In the genomic region with DNA sequence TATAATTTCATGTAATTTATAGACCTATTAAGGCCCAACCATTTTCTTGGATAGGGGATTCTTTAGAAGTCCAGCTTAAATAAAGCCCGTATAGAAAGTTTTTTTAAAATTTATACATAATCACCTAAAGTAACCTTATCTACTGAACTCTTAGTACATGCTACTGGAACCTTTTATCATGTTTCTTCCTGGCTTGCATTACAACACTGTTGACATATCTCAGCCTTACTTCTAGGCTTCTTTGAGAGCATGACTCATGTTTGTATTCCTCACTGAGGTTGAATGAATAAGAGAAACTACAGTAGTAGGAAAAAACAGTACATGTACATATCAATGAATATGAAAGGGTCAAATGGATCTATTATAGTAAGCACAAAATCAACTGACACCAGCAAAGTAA, we compare ENCODE assay signal across 16 cellular contexts. TPM values are rescaled to one million over a fixed set of nuclear protein-coding genes. Genes with fewer than 3 reads are reported as not detected.
DNase-seq lines count a peak whose midpoint lies in the region; ATAC-seq and TF ChIP-seq lines count a peak whose summit lies in the region.
"Had no signal": no experiment of that assay in that cellular context is flagged by ENCODE, and none has a peak within 500 bp of the region (broad histone marks: within the 10 kb centered on the region; RNA-seq: fewer than 3 reads in every experiment).

No MANE protein-coding gene starts in this region.

- no peaks in the 10 kb centered on the region for H3K27me3 ChIP-seq in kidney epithelial cell (ENCODE audit: control insufficient read depth, insufficient read depth, low read length)
- H3K27me3 ChIP-seq: vagina had no signal

- DNase-seq in AG08395 (ENCODE audit: low spot score) (peak; percentile 34), HT1080 (ENCODE audit: low read depth) (peak; percentile 78), brain pericyte (ENCODE audit: low read depth, low spot score) (peak; percentile 18), kidney epithelial cell (ENCODE audit: low read depth) (peak; percentile 60), NCI-H526 treated with DMSO at 0.1 percent for 48 hours (lab: John Stamatoyannopoulos, UW) (no peak), SIG-M5 (lab: John Stamatoyannopoulos, UW) (no peak), NCI-H146 treated with DMSO at 0.1 percent for 48 hours (lab: John Stamatoyannopoulos, UW; ENCODE audit: unreplicated experiment) (no peak)
- DNase-seq: activated CD8-positive, alpha-beta memory T cell treated with anti-CD3 and anti-CD28 coated beads, Interleukin-2, amount 10 ng/mL, durations not matched to agents 7 days and 5 days; activated naive CD8-positive, alpha-beta T cell treated with anti-CD3 and anti-CD28 coated beads for 36 hours; effector CD4-positive, alpha-beta T cell; naive thymus-derived CD4-positive, alpha-beta T cell; NCI-H187 treated with DMSO at 0.1 percent for 48 hours had no signal

- no peak for TF ChIP-seq CTCF in kidney epithelial cell (IDR thresholded peaks at IDR 0.05; ENCODE audit: insufficient read depth, low read length, poor library complexity, severe bottlenecking)

- no peak for ATAC-seq in GM18909 (IDR thresholded peaks at IDR 0.05; ENCODE audit: poor library complexity, unreplicated experiment)
- ATAC-seq: activated CD8-positive, alpha-beta memory T cell treated with anti-CD3 and anti-CD28 coated beads, Interleukin-2, amount 10 ng/mL, durations not matched to agents 7 days and 5 days; GM23338; naive thymus-derived CD4-positive, alpha-beta T cell had no signal

- no peaks in the 10 kb centered on the region for H3K36me3 ChIP-seq in kidney epithelial cell (ENCODE audit: control insufficient read depth, insufficient read depth, low read length)
- H3K36me3 ChIP-seq: vagina had no signal

- no peak overlapping the region for H3K4me3 ChIP-seq in kidney epithelial cell (ENCODE audit: low read depth, low read length)
- H3K4me3 ChIP-seq: GM23338, vagina had no signal

RNA-seq across cellular contexts. Expression of a gene that starts 8.2 kb away (rescaled TPM):
- total RNA-seq in HT1080 (2014; rRNA removed; shearing (Covaris generic)), result 0.39 and 0.84 TPM in 2 replicates
- polyA plus RNA-seq in HT1080 (2015; cell fraction: cytosol; rRNA removed), result 0.67 and 0.73 TPM in 2 replicates
- 1.5 and 1.6 TPM in 2 replicates for polyA plus RNA-seq in HT1080 (2015; cell fraction: nucleus; rRNA removed)
- 2.5 and 5.1 TPM in 2 replicates for total RNA-seq in kidney epithelial cell
- polyA plus RNA-seq: IgD-negative memory B cell; naive thymus-derived CD4-positive, alpha-beta T cell had no signal

Comparison
In these comparisons a context has a peak if more than half of its experiments do, and no peak if none do; other contexts are left out.
1. DNase-seq: peak in AG08395 (single experiment), HT1080 (single experiment), brain pericyte (single experiment) and kidney epithelial cell (single experiment); none in NCI-H526 treated with DMSO at 0.1 percent for 48 hours (single experiment), SIG-M5 (single experiment) and NCI-H146 treated with DMSO at 0.1 percent for 48 hours (single experiment).